9 cellular contexts compared by ENCODE assay signal in genomic region chr9:110623462-110624025, GRCh38. TPM values are rescaled to one million over a fixed set of nuclear protein-coding genes. Genes with fewer than 3 reads are reported as not detected.
DNase-seq lines count a peak whose midpoint lies in the region; ATAC-seq and TF ChIP-seq lines count a peak whose summit lies in the region.
"Had no signal": no experiment of that assay in that cellular context is flagged by ENCODE, and none has a peak within 500 bp of the region (broad histone marks: within the 10 kb centered on the region; RNA-seq: fewer than 3 reads in every experiment).

No MANE protein-coding gene starts in this region.

- no peaks in the 10 kb centered on the region for H3K27me3 ChIP-seq in brain microvascular endothelial cell (replicated peaks)
- H3K27me3 ChIP-seq in uterus = no peaks in the 10 kb centered on the region

- H3K27ac Mint-ChIP-seq in effector memory CD8-positive, alpha-beta T cell = no peak overlapping the region
- H3K27ac Mint-ChIP-seq: CD4-positive, CD25-positive, alpha-beta regulatory T cell had no signal

- in situ Hi-C loops in brain microvascular endothelial cell (cut with HindIII; ENCODE audit: low pct_ligation_motif_present, low sequenced_read_pairs) = no loop called here

- no peaks in the 10 kb centered on the region for H3K4me1 Mint-ChIP-seq in effector memory CD8-positive, alpha-beta T cell (ENCODE audit: low read depth in 2 of 2)
- H3K4me1 Mint-ChIP-seq: CD4-positive, CD25-positive, alpha-beta regulatory T cell had no signal

- no peak overlapping the region for H3K27ac ChIP-seq in brain microvascular endothelial cell
- no peak overlapping the region for H3K27ac ChIP-seq in uterus

- TF ChIP-seq CTCF in HFF-Myc (IDR thresholded peaks at IDR 0.05; ENCODE audit: low read depth, low read length, missing control alignments) (peak; percentile 48), brain microvascular endothelial cell (IDR thresholded peaks at IDR 0.05; ENCODE audit: low read depth, low read length, missing control alignments) (peak; percentile 55), uterus (IDR thresholded peaks at IDR 0.05) (peak; percentile 46 to 69 (median 61))

- H3K36me3 Mint-ChIP-seq in effector memory CD8-positive, alpha-beta T cell (ENCODE audit: insufficient read depth) = peaks cover 3% of the 10 kb centered on the region
- H3K36me3 Mint-ChIP-seq: CD4-positive, CD25-positive, alpha-beta regulatory T cell had no signal

- TF ChIP-seq POLR2A in uterus (IDR thresholded peaks at IDR 0.05) = no peak

- intact Hi-C loops in left colon (cut with DNase I, micrococcal nuclease) (no loop called here), uterus (cut with DNase I; ENCODE audit: low total_unique reads) (no loop called here)

- no peak overlapping the region for H3K4me3 Mint-ChIP-seq in effector memory CD8-positive, alpha-beta T cell
- H3K4me3 Mint-ChIP-seq: CD4-positive, CD25-positive, alpha-beta regulatory T cell had no signal

- H3K4me1 ChIP-seq in uterus = no peaks in the 10 kb centered on the region

- peak; percentile 30 for DNase-seq in NCI-H2227 (lab: John Stamatoyannopoulos, UW; ENCODE audit: unreplicated experiment)
- no peak for DNase-seq in NCI-H2227 treated with DMSO at 0.1 percent for 48 hours (lab: John Stamatoyannopoulos, UW)
- no peak for DNase-seq in HFF-Myc (ENCODE audit: extremely low read depth, low read depth)
- peak; percentile 22 for DNase-seq in NCI-H524 treated with DMSO at 0.1 percent for 48 hours (lab: John Stamatoyannopoulos, UW)
- peak; percentile 55 for DNase-seq in brain microvascular endothelial cell
- DNase-seq in left colon = peak in 1 of 2 donors; percentile 41
- DNase-seq in uterus = peak in 1 of 2 donors; percentile 36
- DNase-seq in effector memory CD8-positive, alpha-beta T cell = no peak

- no peaks in the 10 kb centered on the region for H3K9me3 Mint-ChIP-seq in effector memory CD8-positive, alpha-beta T cell
- H3K9me3 Mint-ChIP-seq: CD4-positive, CD25-positive, alpha-beta regulatory T cell had no signal

- ATAC-seq in left colon = peak; percentile 61
- no peak for ATAC-seq in effector memory CD8-positive, alpha-beta T cell (replicated peaks)

- H3K36me3 ChIP-seq in brain microvascular endothelial cell (replicated peaks) = no peaks in the 10 kb centered on the region
- no peaks in the 10 kb centered on the region for H3K36me3 ChIP-seq in uterus

- H3K27me3 Mint-ChIP-seq in effector memory CD8-positive, alpha-beta T cell = no peaks in the 10 kb centered on the region

- H3K4me3 ChIP-seq in HFF-Myc (replicated peaks; ENCODE audit: low read depth, low read length) (no peak overlapping the region), brain microvascular endothelial cell (ENCODE audit: low read depth, low read length) (no peak overlapping the region), uterus (no peak overlapping the region)

- H3K9me3 ChIP-seq in uterus = no peaks in the 10 kb centered on the region

RNA-seq across cellular contexts. Expression of gene SVEP1, which starts 44.0 kb away (rescaled TPM):
- 10 to 100 TPM in 1 of 2 donors, 1 to 10 TPM in 1; 6.5 to 16.9 TPM for total RNA-seq in left colon
- 10 to 100 TPM; 47.9 to 63.5 (median 58.0) TPM for total RNA-seq in uterus

RNA-seq across cellular contexts. Expression of gene MUSK, which starts 45.0 kb away (rescaled TPM):
- 1 to 10 TPM; 2.4 to 3.5 TPM for total RNA-seq in left colon
- 10 to 100 TPM in 1 of 4 donors, not detected in 3; 11.5 TPM for total RNA-seq in uterus
- total RNA-seq: CD4-positive, CD25-positive, alpha-beta regulatory T cell had no signal

Comparison
In these comparisons a context has a peak if more than half of its experiments do, and no peak if none do; other contexts are left out.
1. DNase-seq: peak in NCI-H2227 (single experiment), NCI-H524 treated with DMSO at 0.1 percent for 48 hours (single experiment) and brain microvascular endothelial cell (single experiment); none in NCI-H2227 treated with DMSO at 0.1 percent for 48 hours (single experiment), HFF-Myc (single experiment) and effector memory CD8-positive, alpha-beta T cell (0 of 3).
2. Peak in every context shown above with its lines, with median percentiles within 50 percentile points of each other: CTCF ChIP-seq.